Comparison of ENCODE assay signal across 19 cellular contexts in the genomic region with DNA sequence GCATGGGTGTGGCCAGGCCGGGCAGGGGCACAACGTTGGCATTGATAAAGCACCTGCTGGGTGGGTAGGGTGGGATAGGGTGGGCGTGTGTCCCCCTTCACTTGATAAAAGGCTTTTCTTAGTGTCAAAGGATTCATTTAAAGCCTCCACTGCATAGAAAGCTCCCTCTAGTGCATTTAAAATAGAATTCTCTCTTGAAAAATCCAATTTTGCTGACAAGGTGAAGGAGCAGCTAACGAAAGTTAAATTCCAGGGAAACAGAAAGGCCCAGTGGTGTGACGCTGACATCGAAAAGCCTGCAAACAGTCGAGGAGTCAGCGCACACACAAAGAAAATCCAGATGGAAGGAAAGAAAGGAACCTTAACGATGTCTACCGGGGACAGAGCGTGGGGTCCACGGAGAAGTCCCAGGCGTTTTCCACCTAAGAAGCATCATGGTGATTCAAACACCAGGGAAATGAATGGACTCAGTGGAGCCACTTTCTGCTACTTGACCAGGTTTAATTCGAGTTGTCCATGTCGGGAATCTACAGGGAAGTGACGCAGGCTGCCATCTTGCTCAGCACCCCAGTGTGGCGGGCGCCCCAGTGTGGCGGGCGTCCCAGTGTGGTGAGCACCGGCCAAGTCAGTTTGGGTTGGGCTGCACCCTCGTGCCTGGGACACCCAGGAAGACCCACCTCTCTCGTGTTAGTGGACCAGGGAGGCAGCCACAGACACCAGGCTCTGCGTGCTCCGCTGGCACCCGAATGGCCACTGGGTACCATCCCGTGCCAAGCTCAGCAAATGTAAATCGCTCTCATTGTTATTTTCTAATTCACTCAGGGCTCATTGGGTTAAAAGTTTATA.
DNase-seq lines count a peak whose midpoint lies in the region; ATAC-seq, FAIRE-seq and TF ChIP-seq lines count a peak whose summit lies in the region.
"Had no signal": no experiment of that assay in that cellular context is flagged by ENCODE, and none has a peak within 500 bp of the region (broad histone marks: within the 10 kb centered on the region; RNA-seq: fewer than 3 reads in every experiment).

No MANE protein-coding gene starts in this region.

- no peak overlapping the region for H2AFZ ChIP-seq in astrocyte (ENCODE audit: low read depth, low read length)
- H2AFZ ChIP-seq in neural cell (ENCODE audit: low read depth, low read length), result no peak overlapping the region

- peak overlapping the region; percentile 47 for H3K4me2 ChIP-seq in astrocyte (ENCODE audit: low read length)
- no peak overlapping the region for H3K4me2 ChIP-seq in neural cell (ENCODE audit: low read length)

- H3K27me3 ChIP-seq in astrocyte (ENCODE audit: insufficient read depth, low read length) (no peaks in the 10 kb centered on the region), neural cell (ENCODE audit: insufficient read depth, low read depth, low read length) (no peaks in the 10 kb centered on the region)
- H3K27me3 ChIP-seq: BE2C, Peyer's patch had no signal

- no peak for TF ChIP-seq RAD21 in neural cell (conservative IDR thresholded peaks at IDR 0.05)

- H3K27me3 Mint-ChIP-seq in natural killer cell treated with Interleukin-12 subunit alpha and Interleukin-12 subunit beta and Interleukin-15 and Interleukin-18, amount 100 ng/mL, for 72 hours, result no peaks in the 10 kb centered on the region
- H3K27me3 Mint-ChIP-seq in natural killer cell (ENCODE audit: low read depth in 2 of 2) (no peaks in the 10 kb centered on the region), astrocyte (ENCODE audit: low read depth, unreplicated experiment) (no peaks in the 10 kb centered on the region)

- H4K20me1 ChIP-seq in astrocyte (ENCODE audit: insufficient read depth, low read length) (no peaks in the 10 kb centered on the region), neural cell (ENCODE audit: insufficient read depth) (no peaks in the 10 kb centered on the region)

- H3K4me1 Mint-ChIP-seq in natural killer cell treated with Interleukin-12 subunit alpha and Interleukin-12 subunit beta and Interleukin-15 and Interleukin-18, amount 100 ng/mL, for 72 hours (ENCODE audit: low read depth in 2 of 2), result peaks cover 0 to 6% of the 10 kb centered on the region in 2 donors
- no peaks in the 10 kb centered on the region for H3K4me1 Mint-ChIP-seq in natural killer cell
- H3K4me1 Mint-ChIP-seq in astrocyte (ENCODE audit: low read depth, unreplicated experiment), result no peaks in the 10 kb centered on the region

- TF ChIP-seq CTCF in natural killer cell (IDR thresholded peaks at IDR 0.05) (no peak), astrocyte (IDR thresholded peaks at IDR 0.05; ENCODE audit: insufficient read depth, low read depth, low read length) (no peak), neural cell (IDR thresholded peaks at IDR 0.05; ENCODE audit: poor library complexity, severe bottlenecking) (peak; percentile 24)

- peaks cover 16% of the 10 kb centered on the region for H3K4me1 ChIP-seq in astrocyte (ENCODE audit: insufficient read depth, low read length)
- H3K4me1 ChIP-seq: BE2C, Peyer's patch had no signal

- no peak overlapping the region for H3K27ac Mint-ChIP-seq in natural killer cell treated with Interleukin-12 subunit alpha and Interleukin-12 subunit beta and Interleukin-15 and Interleukin-18, amount 100 ng/mL, for 72 hours
- H3K27ac Mint-ChIP-seq in natural killer cell (no peak overlapping the region), astrocyte (ENCODE audit: unreplicated experiment) (no peak overlapping the region)
- H3K27ac Mint-ChIP-seq: CD8-positive, alpha-beta T cell; HFFc6 had no signal

- intact Hi-C loops in natural killer cell (cut with micrococcal nuclease), result no loop called here

- H3K27ac ChIP-seq in astrocyte (ENCODE audit: low read depth, low read length) (no peak overlapping the region), neural cell (ENCODE audit: low read length) (no peak overlapping the region)
- H3K27ac ChIP-seq: Peyer's patch had no signal

- no peaks in the 10 kb centered on the region for H3K9me3 ChIP-seq in astrocyte (ENCODE audit: insufficient read depth, low read depth, low read length)
- no peaks in the 10 kb centered on the region for H3K9me3 ChIP-seq in neural cell (ENCODE audit: low read length)
- H3K9me3 ChIP-seq: BE2C, Peyer's patch had no signal

- H3K4me3 Mint-ChIP-seq in natural killer cell treated with Interleukin-12 subunit alpha and Interleukin-12 subunit beta and Interleukin-15 and Interleukin-18, amount 100 ng/mL, for 72 hours, result no peak overlapping the region
- no peak overlapping the region for H3K4me3 Mint-ChIP-seq in natural killer cell
- H3K4me3 Mint-ChIP-seq in astrocyte (ENCODE audit: unreplicated experiment), result no peak overlapping the region
- H3K4me3 Mint-ChIP-seq: CD8-positive, alpha-beta T cell; HFFc6 had no signal

- H3K9ac ChIP-seq in astrocyte (ENCODE audit: low read length), result no peak overlapping the region
- H3K9ac ChIP-seq in neural cell (ENCODE audit: low read length), result no peak overlapping the region

- H3K36me3 ChIP-seq in astrocyte (ENCODE audit: insufficient read depth, low read length) (no peaks in the 10 kb centered on the region), neural cell (ENCODE audit: insufficient read depth, low read length) (peaks cover 14% of the 10 kb centered on the region)
- H3K36me3 ChIP-seq: BE2C, Peyer's patch had no signal

- no peak for TF ChIP-seq EP300 in neural cell (conservative IDR thresholded peaks at IDR 0.05; ENCODE audit: poor library complexity, severe bottlenecking)

- H3K9me3 Mint-ChIP-seq in natural killer cell treated with Interleukin-12 subunit alpha and Interleukin-12 subunit beta and Interleukin-15 and Interleukin-18, amount 100 ng/mL, for 72 hours, result no peaks in the 10 kb centered on the region
- H3K9me3 Mint-ChIP-seq in natural killer cell (no peaks in the 10 kb centered on the region), astrocyte (ENCODE audit: unreplicated experiment) (peaks cover 12% of the 10 kb centered on the region)
- H3K9me3 Mint-ChIP-seq: CD8-positive, alpha-beta T cell had no signal

- DNase-seq in natural killer cell treated with Interleukin-12 subunit alpha and Interleukin-12 subunit beta and Interleukin-15 and Interleukin-18, amount 100 ng/mL, for 72 hours (ENCODE audit: low spot score), result peak; percentile 39
- DNase-seq in natural killer cell (no peak), astrocyte (ENCODE audit: low read depth) (no peak), nucleus accumbens (lab: John Stamatoyannopoulos, UW) (no peak), AG20443 (ENCODE audit: low spot score) (no peak)
- no peak for DNase-seq in activated CD4-positive, alpha-beta T cell treated with anti-CD3 and anti-CD28 coated beads, Interleukin-2, amount 50 U/mL, for 4 hours
- DNase-seq: BE2C; CD8-positive, alpha-beta T cell; GOT3; HFFc6; IMR-90; NCI-H1417 treated with DMSO at 0.1 percent for 48 hours; NCI-H2029; NCI-H2171 treated with DMSO at 0.1 percent for 48 hours; NCI-H510A treated with DMSO at 0.1 percent for 48 hours; SIG-M5 had no signal

- no peaks in the 10 kb centered on the region for H3K9me2 ChIP-seq in neural cell (ENCODE audit: insufficient read depth, low read length)

- H3K4me3 ChIP-seq in astrocyte (ENCODE audit: insufficient read depth, low read depth, low read length) (no peak overlapping the region), neural cell (ENCODE audit: low read length) (no peak overlapping the region)
- H3K4me3 ChIP-seq: Peyer's patch had no signal

- H3K36me3 Mint-ChIP-seq in natural killer cell treated with Interleukin-12 subunit alpha and Interleukin-12 subunit beta and Interleukin-15 and Interleukin-18, amount 100 ng/mL, for 72 hours, result no peaks in the 10 kb centered on the region
- H3K36me3 Mint-ChIP-seq in natural killer cell, result no peaks in the 10 kb centered on the region
- no peaks in the 10 kb centered on the region for H3K36me3 Mint-ChIP-seq in astrocyte (ENCODE audit: low read depth, unreplicated experiment)
- H3K36me3 Mint-ChIP-seq: CD8-positive, alpha-beta T cell had no signal

- FAIRE-seq in astrocyte (lab: Jason Lieb, UNC), result no peak

- ATAC-seq in natural killer cell treated with Interleukin-12 subunit alpha and Interleukin-12 subunit beta and Interleukin-15 and Interleukin-18, amount 100 ng/mL, for 72 hours, result no peak
- ATAC-seq in natural killer cell (no peak), GM21737 (IDR thresholded peaks at IDR 0.05; ENCODE audit: unreplicated experiment) (no peak)
- ATAC-seq: CD8-positive, alpha-beta T cell had no signal

- H3K79me2 ChIP-seq in astrocyte (ENCODE audit: insufficient read depth, low read length) (no peaks in the 10 kb centered on the region), neural cell (replicated peaks; ENCODE audit: insufficient read depth, low read length) (no peaks in the 10 kb centered on the region)

- H3F3A ChIP-seq in neural cell (ENCODE audit: insufficient read depth, low read length, poor library complexity, severe bottlenecking), result peaks cover 3% of the 10 kb centered on the region

TF ChIP-seq in neural cell, 6 proteins besides CTCF, POLR2A, EP300 and RAD21:
- TF ChIP-seq SMC3 (conservative IDR thresholded peaks at IDR 0.05; ENCODE audit: poor library complexity), result peak; percentile 22
- TF ChIP-seq TAF1 (IDR thresholded peaks at IDR 0.05; ENCODE audit: low read depth), result no peak
